Comparison of ENCODE assay signal across 21 cellular contexts in the genomic region with DNA sequence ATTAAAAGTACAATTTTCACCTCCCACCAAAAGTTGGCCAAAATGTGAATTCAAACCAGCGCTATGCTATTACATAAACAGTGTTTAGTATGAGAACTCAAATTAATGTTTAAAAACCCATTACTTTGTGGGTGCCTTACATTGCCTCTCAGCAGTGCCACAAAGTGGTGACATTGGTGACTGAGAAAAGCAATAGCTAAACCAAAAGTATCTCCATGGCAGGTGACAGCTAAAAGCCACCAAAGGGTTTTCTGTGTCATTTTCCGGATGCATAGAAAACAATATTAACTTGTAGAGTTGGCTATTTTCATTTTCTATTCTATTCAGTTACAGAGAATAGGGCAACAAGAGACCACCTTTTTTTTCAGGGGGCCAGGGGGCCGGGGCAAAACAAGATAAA.
"Had no signal": no experiment of that assay in that cellular context is flagged by ENCODE, and none has a peak within 500 bp of the region (broad histone marks: within the 10 kb centered on the region; RNA-seq: fewer than 3 reads in every experiment).

No MANE protein-coding gene starts in this region.

- H3K9me3 ChIP-seq: heart left ventricle, psoas muscle, right lobe of liver, spleen, testis, transverse colon had no signal

- DNase-seq: cortex of kidney; dorsolateral prefrontal cortex; effector CD8-positive, alpha-beta T cell; foreskin melanocyte; heart left ventricle; hypothalamus; kidney glomerular epithelial cell; mammary epithelial cell; naive thymus-derived CD4-positive, alpha-beta T cell; nephron progenitor cell; psoas muscle; retina; right lobe of liver; spleen; stimulated activated CD4-positive, alpha-beta T cell treated with anti-CD3 and anti-CD28 coated beads, Interleukin-15, amount 100 ng/mL, for 24 hours; stimulated activated CD4-positive, alpha-beta T cell treated with anti-CD3 and anti-CD28 coated beads, Interleukin-1b, Interleukin-23, amount 100 ng/mL, for 48 hours; stimulated activated CD4-positive, alpha-beta T cell treated with anti-CD3 and anti-CD28 coated beads, Interleukin-4, amount 100 ng/mL, for 24 hours; testis; transverse colon had no signal

- H3K27me3 ChIP-seq: dorsolateral prefrontal cortex, heart left ventricle, right lobe of liver, spleen, testis, transverse colon had no signal

- ATAC-seq: heart left ventricle; left lobe of liver; naive thymus-derived CD4-positive, alpha-beta T cell; psoas muscle; right lobe of liver; stimulated activated memory B cell treated with anti-CD40 and anti-IgM and Interleukin-4, amounts not matched to agents 10 μg/mL and 1 μg/mL and 100 μg/mL, for 72 hours had no signal

- H3K4me3 ChIP-seq: dorsolateral prefrontal cortex, heart left ventricle, psoas muscle, right lobe of liver, spleen, testis, transverse colon had no signal

- H3K4me1 ChIP-seq: heart left ventricle, psoas muscle, right lobe of liver, spleen, testis, transverse colon had no signal

- H3K27ac ChIP-seq: heart left ventricle, psoas muscle, right lobe of liver, spleen, testis, transverse colon had no signal

- H3K36me3 ChIP-seq: heart left ventricle, right lobe of liver, spleen, transverse colon had no signal
